ENCODE assay signal across 2 cellular contexts in genomic region chr17:45870342-45870974, GRCh38.
TF ChIP-seq lines count a peak whose summit lies in the region.

No MANE protein-coding gene starts in this region.

TF ChIP-seq in HepG2, 621 proteins besides CTCF, POLR2A, EP300 and RAD21:
- TF ChIP-seq HNRNPK (IDR thresholded peaks at IDR 0.05; ENCODE audit: low read depth, low read length, poor library complexity, severe bottlenecking) (peak; percentile 45), BRCA1 (CRISPR knock-in tag; IDR thresholded peaks at IDR 0.05) (no peak)

TF ChIP-seq in GM12878, 131 proteins besides CTCF, POLR2A, EP300 and RAD21:
- TF ChIP-seq FOXM1 (IDR thresholded peaks at IDR 0.05; ENCODE audit: low read depth, low read length), result no peak
- TF ChIP-seq NKRF (conservative IDR thresholded peaks at IDR 0.05), result no peak
- no peak for TF ChIP-seq POLR2AphosphoS2 (IDR thresholded peaks at IDR 0.05; ENCODE audit: low read depth, low read length)
- TF ChIP-seq ZNF592 (IDR thresholded peaks at IDR 0.05), result no peak
- TF ChIP-seq NRF1 (conservative IDR thresholded peaks at IDR 0.05; ENCODE audit: low read depth, low read length), result no peak
- no peak for TF ChIP-seq RELA (IDR thresholded peaks at IDR 0.05; ENCODE audit: borderline replicate concordance, partially characterized antibody)
- TF ChIP-seq YBX1 (IDR thresholded peaks at IDR 0.05), result no peak
- no peak for TF ChIP-seq GATAD2B (conservative IDR thresholded peaks at IDR 0.05; ENCODE audit: low read depth)
- TF ChIP-seq IRF3 (IDR thresholded peaks at IDR 0.05), result no peak
- TF ChIP-seq NFIC (IDR thresholded peaks at IDR 0.05; ENCODE audit: low read depth, low read length), result no peak
- TF ChIP-seq SUZ12 (IDR thresholded peaks at IDR 0.05; ENCODE audit: unreplicated experiment), result no peak
